In genomic region chr5:141532726-141533125, GRCh38 we compare ENCODE assay signal across 21 cellular contexts. TPM values are rescaled to one million over a fixed set of nuclear protein-coding genes. Genes with fewer than 3 reads are reported as not detected.
DNase-seq lines count a peak whose midpoint lies in the region; ATAC-seq, FAIRE-seq and TF ChIP-seq lines count a peak whose summit lies in the region.
"Had no signal": no experiment of that assay in that cellular context is flagged by ENCODE, and none has a peak within 500 bp of the region (broad histone marks: within the 10 kb centered on the region; RNA-seq: fewer than 3 reads in every experiment).

No MANE protein-coding gene starts in this region.

- H3K79me2 ChIP-seq in DOHH2 (ENCODE audit: control insufficient read depth, low read length) (peaks cover 18% of the 10 kb centered on the region), Karpas-422 (ENCODE audit: low read length) (peaks cover 24% of the 10 kb centered on the region)

- H2AFZ ChIP-seq in Karpas-422 (ENCODE audit: low read length) = no peak overlapping the region
- H2AFZ ChIP-seq: GM23248 had no signal

- H4K20me1 ChIP-seq in DOHH2 (ENCODE audit: control insufficient read depth, insufficient read depth, low read depth, low read length) (no peaks in the 10 kb centered on the region), Karpas-422 (ENCODE audit: insufficient read depth, low read depth, low read length) (no peaks in the 10 kb centered on the region)
- H4K20me1 ChIP-seq: BLaER1 had no signal

- DNase-seq in Karpas-422 (no peak), dermis blood vessel endothelial cell (peak; percentile 45), foreskin keratinocyte (no peak), RCC 7860 (ENCODE audit: low spot score) (no peak), NCI-H2107 (lab: John Stamatoyannopoulos, UW) (no peak), OCI-M1 (lab: John Stamatoyannopoulos, UW) (no peak)
- DNase-seq: 8988T; CD4-positive, alpha-beta memory T cell; DMS153; DMS79; GM23248; HFFc6 had no signal

- no peaks in the 10 kb centered on the region for H3K9me2 ChIP-seq in DOHH2 (replicated peaks; ENCODE audit: control insufficient read depth, low read length)
- H3K9me2 ChIP-seq in Karpas-422 (replicated peaks; ENCODE audit: insufficient read depth, low read length) = no peaks in the 10 kb centered on the region

- H3K9me3 ChIP-seq in DOHH2 (ENCODE audit: control insufficient read depth, insufficient read depth, low read length) (no peaks in the 10 kb centered on the region), Karpas-422 (ENCODE audit: low read length) (no peaks in the 10 kb centered on the region)
- H3K9me3 ChIP-seq: BLaER1 had no signal

- H3K4me3 ChIP-seq in DOHH2 (ENCODE audit: low read length) (no peak overlapping the region), Karpas-422 (ENCODE audit: low read length) (no peak overlapping the region)
- H3K4me3 ChIP-seq: BLaER1, GM23248 had no signal

- H3K4me2 ChIP-seq in DOHH2 (ENCODE audit: low read length) = no peak overlapping the region
- no peak overlapping the region for H3K4me2 ChIP-seq in Karpas-422 (ENCODE audit: low read depth, low read length, poor library complexity, severe bottlenecking)
- H3K4me2 ChIP-seq: BLaER1 had no signal

- TF ChIP-seq CTCF in DOHH2 (IDR thresholded peaks at IDR 0.05; ENCODE audit: low read depth, low read length, poor library complexity, severe bottlenecking) (no peak), foreskin keratinocyte (conservative IDR thresholded peaks at IDR 0.05) (no peak)

- H3K27ac ChIP-seq in DOHH2 (ENCODE audit: low read depth, low read length) (peak overlapping the region; percentile 5; the same call in 1 of the 2 replicates), Karpas-422 (ENCODE audit: low read length) (peak overlapping the region; percentile 100), foreskin keratinocyte (no peak overlapping the region)
- H3K27ac ChIP-seq: BLaER1, GM23248 had no signal

- peaks cover 25% of the 10 kb centered on the region for H3F3A ChIP-seq in DOHH2 (ENCODE audit: control insufficient read depth, insufficient read depth)

- no peak for FAIRE-seq in RCC 7860 (lab: Jason Lieb, UNC)
- FAIRE-seq: G401.6, GM12891, HepG2 had no signal

- H3K4me1 ChIP-seq in DOHH2 (ENCODE audit: control insufficient read depth, low read length) (peaks cover 62% of the 10 kb centered on the region), Karpas-422 (ENCODE audit: low read length) (peaks cover 67% of the 10 kb centered on the region), foreskin keratinocyte (peaks cover 8% of the 10 kb centered on the region)

- H3K9ac ChIP-seq in Karpas-422 (ENCODE audit: low read length) = no peak overlapping the region
- H3K9ac ChIP-seq: BLaER1, GM23248 had no signal

- H3K36me3 ChIP-seq in DOHH2 (ENCODE audit: control insufficient read depth, low read length) (peaks cover 73% of the 10 kb centered on the region), Karpas-422 (ENCODE audit: insufficient read depth, low read length) (peaks cover 44% of the 10 kb centered on the region)

- ATAC-seq in foreskin keratinocyte (peak; percentile 35), HG03097 (IDR thresholded peaks at IDR 0.05; ENCODE audit: low FRiP score, unreplicated experiment) (no peak)
- ATAC-seq: HCT116, HepG2 had no signal

- H3K27me3 ChIP-seq in DOHH2 (ENCODE audit: control insufficient read depth, low read length) = no peaks in the 10 kb centered on the region
- H3K27me3 ChIP-seq in Karpas-422 (ENCODE audit: low read length) = no peaks in the 10 kb centered on the region
- no peaks in the 10 kb centered on the region for H3K27me3 ChIP-seq in foreskin keratinocyte
- H3K27me3 ChIP-seq: BLaER1 had no signal

RNA-seq across cellular contexts. Expression of gene PCDHGC5, which starts 43.8 kb away (rescaled TPM):
- total RNA-seq in Karpas-422 (2014; rRNA removed; shearing (Covaris generic); ENCODE audit: low replicate concordance) = 5.1 and 5.8 TPM in 2 replicates
- total RNA-seq in dermis blood vessel endothelial cell = 0.56 and 1.5 TPM in 2 replicates
- 0.42 and 1.5 TPM in 2 replicates for total RNA-seq in foreskin keratinocyte
- polyA plus RNA-seq in foreskin keratinocyte = 0.18 and 0.24 TPM in 2 replicates
- total RNA-seq: CD4-positive, alpha-beta memory T cell; HepG2 had no signal
- polyA plus RNA-seq: CD14-positive monocyte; CD4-positive, alpha-beta memory T cell; IgD-negative memory B cell had no signal

RNA-seq across cellular contexts. Expression of gene PCDHGC4, which starts 47.9 kb away (rescaled TPM):
- 7.0 and 11.8 TPM in 2 replicates for total RNA-seq in Karpas-422 (2014; rRNA removed; shearing (Covaris generic); ENCODE audit: low replicate concordance)
- 1.2 and 1.5 TPM in 2 replicates for total RNA-seq in dermis blood vessel endothelial cell
- 0.28 and 0.54 TPM in 2 replicates for total RNA-seq in foreskin keratinocyte
- polyA plus RNA-seq in foreskin keratinocyte = 0.02 and 0.04 TPM in 2 replicates
- total RNA-seq: CD4-positive, alpha-beta memory T cell had no signal
- polyA plus RNA-seq: CD14-positive monocyte, HepG2, IgD-negative memory B cell had no signal

RNA-seq across cellular contexts. Expression of gene PCDHGC3, which starts 57.0 kb away (rescaled TPM):
- total RNA-seq in Karpas-422 (2014; rRNA removed; shearing (Covaris generic); ENCODE audit: low replicate concordance) = 61.3 and 75.2 TPM in 2 replicates
- 19.4 and 25.1 TPM in 2 replicates for total RNA-seq in dermis blood vessel endothelial cell
- total RNA-seq in foreskin keratinocyte = 25.0 and 36.1 TPM in 2 replicates
- 22.7 and 34.5 TPM in 2 replicates for polyA plus RNA-seq in foreskin keratinocyte
